20 cellular contexts compared by ENCODE assay signal in the genomic region with DNA sequence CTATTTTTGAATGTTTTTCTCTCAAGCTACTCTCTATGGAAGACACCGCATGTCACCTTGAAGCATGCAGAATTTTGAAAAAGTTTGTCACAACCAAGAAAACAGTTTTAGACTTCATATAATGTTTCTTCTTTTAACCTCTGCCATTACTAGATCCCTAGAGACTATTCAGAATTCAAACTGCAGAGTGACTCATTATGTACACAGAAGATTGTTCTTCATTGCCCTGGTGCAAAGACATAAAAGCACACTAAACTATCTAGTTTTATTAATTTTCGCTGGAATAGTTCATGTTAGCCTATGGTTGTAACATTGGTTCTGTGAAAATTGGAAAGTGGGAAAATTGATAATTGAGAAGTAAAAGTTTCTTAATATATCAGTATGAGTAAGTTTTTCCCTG. TPM values are rescaled to one million over a fixed set of nuclear protein-coding genes. Genes with fewer than 3 reads are reported as not detected.
DNase-seq lines count a peak whose midpoint lies in the region; ATAC-seq and TF ChIP-seq lines count a peak whose summit lies in the region.
"Had no signal": no experiment of that assay in that cellular context is flagged by ENCODE, and none has a peak within 500 bp of the region (broad histone marks: within the 10 kb centered on the region; RNA-seq: fewer than 3 reads in every experiment).

No MANE protein-coding gene starts in this region.

- H3K27ac Mint-ChIP-seq in activated T-helper 2 cell treated with anti-CD3 and anti-CD28 coated beads, Interferon-gamma antibody, Interleukin-2, Interleukin-4, amounts not matched to agents 10 μg/mL and 5 μg/mL and 100 μg/mL, durations not matched to agents 14 hours and 24 hours and 36 hours: no peak overlapping the region
- H3K27ac Mint-ChIP-seq: activated naive CD4-positive, alpha-beta T cell treated with anti-CD3 and anti-CD28 coated beads, Interleukin-2, amount 10 ng/mL, durations not matched to agents 7 days and 5 days; stimulated activated naive CD8-positive, alpha-beta T cell treated with anti-CD3 and anti-CD28 coated beads, Interleukin-15, Interleukin-2, amounts not matched to agents 100 ng/mL and 50 ng/mL, for 24 hours had no signal

- H3K4me1 Mint-ChIP-seq in activated T-helper 2 cell treated with anti-CD3 and anti-CD28 coated beads, Interferon-gamma antibody, Interleukin-2, Interleukin-4, amounts not matched to agents 10 μg/mL and 5 μg/mL and 100 μg/mL, durations not matched to agents 14 hours and 24 hours and 36 hours (ENCODE audit: low read depth): peaks cover 23% of the 10 kb centered on the region

- peaks cover 7% of the 10 kb centered on the region for H3K4me1 ChIP-seq in mucosa of descending colon (ENCODE audit: low read depth)
- H3K4me1 ChIP-seq: vagina had no signal

- H3K36me3 Mint-ChIP-seq in activated T-helper 2 cell treated with anti-CD3 and anti-CD28 coated beads, Interferon-gamma antibody, Interleukin-2, Interleukin-4, amounts not matched to agents 10 μg/mL and 5 μg/mL and 100 μg/mL, durations not matched to agents 14 hours and 24 hours and 36 hours (ENCODE audit: low read depth): peaks cover 64% of the 10 kb centered on the region

- no peaks in the 10 kb centered on the region for H3K27me3 Mint-ChIP-seq in activated T-helper 2 cell treated with anti-CD3 and anti-CD28 coated beads, Interferon-gamma antibody, Interleukin-2, Interleukin-4, amounts not matched to agents 10 μg/mL and 5 μg/mL and 100 μg/mL, durations not matched to agents 14 hours and 24 hours and 36 hours (ENCODE audit: low read depth)
- H3K27me3 Mint-ChIP-seq: activated naive CD4-positive, alpha-beta T cell treated with anti-CD3 and anti-CD28 coated beads, Interleukin-2, amount 10 ng/mL, durations not matched to agents 7 days and 5 days; stimulated activated naive CD8-positive, alpha-beta T cell treated with anti-CD3 and anti-CD28 coated beads, Interleukin-15, Interleukin-2, amounts not matched to agents 100 ng/mL and 50 ng/mL, for 24 hours had no signal

- no peak overlapping the region for H3K4me3 Mint-ChIP-seq in activated T-helper 2 cell treated with anti-CD3 and anti-CD28 coated beads, Interferon-gamma antibody, Interleukin-2, Interleukin-4, amounts not matched to agents 10 μg/mL and 5 μg/mL and 100 μg/mL, durations not matched to agents 14 hours and 24 hours and 36 hours (ENCODE audit: low read depth)
- H3K4me3 Mint-ChIP-seq: activated naive CD4-positive, alpha-beta T cell treated with anti-CD3 and anti-CD28 coated beads, Interleukin-2, amount 10 ng/mL, durations not matched to agents 7 days and 5 days; stimulated activated naive CD8-positive, alpha-beta T cell treated with anti-CD3 and anti-CD28 coated beads, Interleukin-15, Interleukin-2, amounts not matched to agents 100 ng/mL and 50 ng/mL, for 24 hours had no signal

- no peaks in the 10 kb centered on the region for H3K9me3 ChIP-seq in mucosa of descending colon
- H3K9me3 ChIP-seq: esophagus squamous epithelium, neutrophil, vagina had no signal

- H3K36me3 ChIP-seq in mucosa of descending colon (ENCODE audit: low read depth): no peaks in the 10 kb centered on the region
- H3K36me3 ChIP-seq: brain microvascular endothelial cell, esophagus squamous epithelium, vagina had no signal

- TF ChIP-seq CTCF in epithelial cell of esophagus (IDR thresholded peaks at IDR 0.05; ENCODE audit: insufficient read depth, low read depth, low read length, missing control alignments) (no peak), mucosa of descending colon (IDR thresholded peaks at IDR 0.05) (no peak)

- DNase-seq in COLO829 (ENCODE audit: low spot score) (peak; percentile 28), NCI-H69 (lab: John Stamatoyannopoulos, UW) (peak; percentile 5), epithelial cell of esophagus (ENCODE audit: low read depth) (peak; percentile 36), mucosa of descending colon (no peak), NCI-H1105 (lab: John Stamatoyannopoulos, UW) (no peak), NCI-H510A treated with DMSO at 0.1 percent for 48 hours (lab: John Stamatoyannopoulos, UW) (no peak)
- no peak for DNase-seq in activated T-helper 2 cell treated with anti-CD3 and anti-CD28 coated beads, Interferon-gamma antibody, Interleukin-2, Interleukin-4, amounts not matched to agents 10 μg/mL and 5 μg/mL and 100 μg/mL, durations not matched to agents 14 hours and 24 hours and 36 hours (ENCODE audit: low spot score)
- DNase-seq: activated CD4-positive, alpha-beta T cell treated with anti-CD3 and anti-CD28 coated beads, Interleukin-2, amount 50 U/mL, for 1 hour; activated naive CD4-positive, alpha-beta T cell treated with anti-CD3 and anti-CD28 coated beads, Interleukin-2, amount 10 ng/mL, durations not matched to agents 7 days and 5 days; brain microvascular endothelial cell; esophagus squamous epithelium; hypothalamus; left cardiac atrium; NCI-H2029; NCI-H748 treated with DMSO at 0.1 percent for 48 hours had no signal

- H3K9me3 Mint-ChIP-seq in activated T-helper 2 cell treated with anti-CD3 and anti-CD28 coated beads, Interferon-gamma antibody, Interleukin-2, Interleukin-4, amounts not matched to agents 10 μg/mL and 5 μg/mL and 100 μg/mL, durations not matched to agents 14 hours and 24 hours and 36 hours: no peaks in the 10 kb centered on the region
- H3K9me3 Mint-ChIP-seq: activated naive CD4-positive, alpha-beta T cell treated with anti-CD3 and anti-CD28 coated beads, Interleukin-2, amount 10 ng/mL, durations not matched to agents 7 days and 5 days; stimulated activated naive CD8-positive, alpha-beta T cell treated with anti-CD3 and anti-CD28 coated beads, Interleukin-15, Interleukin-2, amounts not matched to agents 100 ng/mL and 50 ng/mL, for 24 hours had no signal

- H3K4me3 ChIP-seq in epithelial cell of esophagus (ENCODE audit: low read length) (no peak overlapping the region), mucosa of descending colon (no peak overlapping the region)
- H3K4me3 ChIP-seq: esophagus squamous epithelium, GM12878, vagina had no signal

- peak; percentile 78 for ATAC-seq in mucosa of descending colon
- ATAC-seq in HG03159 (IDR thresholded peaks at IDR 0.05; ENCODE audit: unreplicated experiment): no peak
- ATAC-seq: GM12878, left cardiac atrium had no signal

- intact Hi-C loops in mucosa of descending colon (cut with DNase I, micrococcal nuclease): loop anchor here in 1 of 2 donors (5.0 kb wide), 1 partner anchor 167 kb away; no protein-coding TSS in a partner anchor
- intact Hi-C loops in activated T-helper 2 cell treated with anti-CD3 and anti-CD28 coated beads, Interferon-gamma antibody, Interleukin-2, Interleukin-4, amounts not matched to agents 10 μg/mL and 5 μg/mL and 100 μg/mL, durations not matched to agents 14 hours and 24 hours and 36 hours (cut with micrococcal nuclease): loop anchor here (5.0 kb wide), 1 partner anchor 112 kb away; a partner anchor contains a TSS

RNA-seq across cellular contexts. Expression of a gene that starts 18.4 kb away (rescaled TPM):
- total RNA-seq in mucosa of descending colon: 1 to 10 TPM in 1 of 3 donors, under 1 TPM in 2; 0.17 to 2.4 (median 0.58) TPM
- total RNA-seq in activated T-helper 2 cell treated with anti-CD3 and anti-CD28 coated beads, Interferon-gamma antibody, Interleukin-2, Interleukin-4, amounts not matched to agents 10 μg/mL and 5 μg/mL and 100 μg/mL, durations not matched to agents 14 hours and 24 hours and 36 hours: 0.05 and 0.09 TPM in 2 replicates
- total RNA-seq: GM12878, vagina had no signal

Comparison
In these comparisons a context has a peak if more than half of its experiments do, and no peak if none do; other contexts are left out.
1. DNase-seq: peak in COLO829 (single experiment), NCI-H69 (single experiment) and epithelial cell of esophagus (single experiment); none in mucosa of descending colon (0 of 3), activated T-helper 2 cell treated with anti-CD3 and anti-CD28 coated beads, Interferon-gamma antibody, Interleukin-2, Interleukin-4, amounts not matched to agents 10 μg/mL and 5 μg/mL and 100 μg/mL, durations not matched to agents 14 hours and 24 hours and 36 hours (single experiment), NCI-H1105 (single experiment) and NCI-H510A treated with DMSO at 0.1 percent for 48 hours (single experiment).